8 cellular contexts compared by ENCODE assay signal in the genomic region with DNA sequence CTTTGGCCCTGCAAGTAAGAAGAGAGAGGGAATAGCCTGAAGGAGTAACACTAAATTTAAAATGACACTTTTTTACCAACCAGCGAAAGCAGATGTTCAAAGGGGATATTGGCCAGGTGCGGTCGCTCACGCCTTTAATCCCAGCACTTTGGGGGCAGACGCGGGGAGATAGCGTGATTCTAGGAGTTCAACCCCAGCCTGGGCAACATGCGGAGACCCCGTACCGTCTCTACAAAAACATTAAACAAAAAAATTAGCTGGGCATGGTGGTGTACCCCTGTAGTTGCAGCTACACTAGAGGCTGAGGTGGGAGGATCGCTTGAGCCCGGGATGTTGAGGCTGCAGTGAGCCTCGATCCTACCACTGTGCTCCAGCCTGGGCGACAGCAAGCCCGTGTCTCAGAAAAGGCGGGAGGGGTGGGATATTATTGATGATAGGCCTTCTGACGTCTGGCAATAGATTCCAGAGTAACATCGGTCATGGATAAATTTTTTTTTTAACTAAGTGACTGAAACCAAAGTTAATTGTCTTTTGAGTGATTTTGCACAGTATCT. TPM values are rescaled to one million over a fixed set of nuclear protein-coding genes. Genes with fewer than 3 reads are reported as not detected.
DNase-seq lines count a peak whose midpoint lies in the region; ATAC-seq, FAIRE-seq and TF ChIP-seq lines count a peak whose summit lies in the region.

No MANE protein-coding gene starts in this region.

- H3K27me3 ChIP-seq in GM23248 (replicated peaks; ENCODE audit: insufficient read depth) (no peaks in the 10 kb centered on the region), GM12878 (replicated peaks in 1 of 2; ENCODE audit: control insufficient read depth in 2 of 2, insufficient read depth in 2 of 2, low read length in 1 of 2) (no peaks in the 10 kb centered on the region), lower lobe of right lung (ENCODE audit: low read depth) (no peaks in the 10 kb centered on the region)

- ATAC-seq in GM12878 (peak; percentile 5), lower lobe of right lung (no peak), HG03571 (IDR thresholded peaks at IDR 0.05; ENCODE audit: unreplicated experiment) (no peak), GM18517 (IDR thresholded peaks at IDR 0.05; ENCODE audit: unreplicated experiment) (no peak)

- peak overlapping the region; percentile 96 for H3K9ac ChIP-seq in GM23248
- peak overlapping the region; percentile 98 for H3K9ac ChIP-seq in GM12878 (ENCODE audit: control insufficient read depth, insufficient read depth, low read length)

- TF ChIP-seq RAD21 in GM12878 (IDR thresholded peaks at IDR 0.05; ENCODE audit: insufficient read depth, low read depth, low read length): no peak

- RAD21 ChIA-PET in GM12878 (lab: Charles Lee; ENCODE audit: unreplicated experiment): interaction anchor here (1.0 to 8.3 kb wide), 13 partner anchors 10 to 177 kb away, joined by 3 to 73 read pairs (median 12); partner anchors contain the start of gene PCF11

- CTCF ChIA-PET in GM12878 (lab: Yijun Ruan, JAX): interaction anchor here (2.0 to 2.7 kb wide), 4 partner anchors 10 to 205 kb away, joined by 5 to 11 read pairs (median 10); no protein-coding TSS in a partner anchor

- no peaks in the 10 kb centered on the region for H3K9me3 ChIP-seq in GM23248 (ENCODE audit: low read depth)
- H3K9me3 ChIP-seq in GM12878 (replicated peaks; ENCODE audit: control insufficient read depth, insufficient read depth, low read length): no peaks in the 10 kb centered on the region
- no peaks in the 10 kb centered on the region for H3K9me3 ChIP-seq in lower lobe of right lung

- DNase-seq in GM23248 (peak; percentile 26), GM12878 (ENCODE audit: low read depth, low spot score) (no peak), lower lobe of right lung (no peak), NCI-H524 treated with DMSO at 0.1 percent for 48 hours (lab: John Stamatoyannopoulos, UW) (no peak)
- no peak for DNase-seq in activated effector memory CD4-positive, alpha-beta T cell treated with Interleukin-2 at 50 U/mL for 16 hours

- H3K4me1 ChIP-seq in GM23248 (ENCODE audit: insufficient read depth) (peaks cover 26% of the 10 kb centered on the region), GM12878 (ENCODE audit: control insufficient read depth, insufficient read depth, low read length) (peaks cover 12% of the 10 kb centered on the region), lower lobe of right lung (peaks cover 45% of the 10 kb centered on the region)

- H4K20me1 ChIP-seq in GM23248 (ENCODE audit: insufficient read depth): no peaks in the 10 kb centered on the region
- H4K20me1 ChIP-seq in GM12878 (ENCODE audit: control insufficient read depth, insufficient read depth): no peaks in the 10 kb centered on the region

- TF ChIP-seq EP300 in GM12878 (IDR thresholded peaks at IDR 0.05; ENCODE audit: borderline replicate concordance in 1 of 2, control insufficient read depth in 1 of 2, low read depth in 2 of 2, low read length in 2 of 2): no peak

- no peaks in the 10 kb centered on the region for H3K9me2 ChIP-seq in GM23248 (ENCODE audit: insufficient read depth)

- peaks cover 81% of the 10 kb centered on the region for H3K79me2 ChIP-seq in GM23248 (ENCODE audit: insufficient read depth)
- peaks cover 70% of the 10 kb centered on the region for H3K79me2 ChIP-seq in GM12878 (ENCODE audit: control insufficient read depth, insufficient read depth, low read length)

- in situ Hi-C loops in GM23248 (cut with MboI) (no loop called here), GM12878 (cut with MboI) (loop anchor here (5.0 to 10.0 kb wide), 2 partner anchors 85 to 168 kb away; partner anchors contain the start of genes DDIAS, PCF11 and PRCP)

- H2AFZ ChIP-seq in GM23248: peak overlapping the region; percentile 80
- no peak overlapping the region for H2AFZ ChIP-seq in GM12878 (ENCODE audit: control insufficient read depth, low read depth, low read length)

- H3K36me3 ChIP-seq in GM23248 (ENCODE audit: low read depth) (peaks cover 27% of the 10 kb centered on the region; the same call in 1 of the 2 replicates), GM12878 (ENCODE audit: control insufficient read depth in 2 of 2, insufficient read depth in 2 of 2, low read length in 1 of 2) (peaks cover 0 to 8% of the 10 kb centered on the region in 2 experiments; a peak in 2 of 4 replicates), lower lobe of right lung (peaks cover 22% of the 10 kb centered on the region)

- TF ChIP-seq CTCF in 22Rv1 (IDR thresholded peaks at IDR 0.05): no peak
- TF ChIP-seq CTCF in GM12878 (IDR thresholded peaks at IDR 0.05 in 2 of 3, conservative IDR thresholded peaks at IDR 0.05 in 1 of 3; ENCODE audit: control insufficient read depth in 2 of 3, extremely low read depth in 1 of 3, insufficient read depth in 1 of 3, low read depth in 3 of 3, low read length in 3 of 3): no peak
- no peak for TF ChIP-seq CTCF in lower lobe of right lung (IDR thresholded peaks at IDR 0.05)

- no TSS peak for BruUV-seq in GM12878 (replicated peaks; lab: Mats Ljungman, UMichigan)

- H3F3A ChIP-seq in GM23248 (ENCODE audit: insufficient read depth): peaks cover 22% of the 10 kb centered on the region

- peak; percentile 50 for TF ChIP-seq POLR2A in GM12878 (IDR thresholded peaks at IDR 0.05; ENCODE audit: low read depth, low read length)

- no peak for FAIRE-seq in GM12878 (lab: Jason Lieb, UNC)

- H3K4me3 ChIP-seq in GM23248 (peak overlapping the region; percentile 94), GM12878 (peak overlapping the region; percentile 97), lower lobe of right lung (peak overlapping the region; percentile 79)

- intact Hi-C loops in GM12878 (cut with micrococcal nuclease; ENCODE audit: unreplicated experiment) (loop anchor here (2.0 kb wide), 1 partner anchor 84 kb away; the partner anchor contains the start of gene PCF11), lower lobe of right lung (cut with DNase I) (no loop called here)

- H3K4me2 ChIP-seq in GM23248 (ENCODE audit: unreplicated experiment): peak overlapping the region; percentile 86
- H3K4me2 ChIP-seq in GM12878 (ENCODE audit: control insufficient read depth, insufficient read depth): peak overlapping the region; percentile 70

- POLR2A ChIA-PET in GM12878 (lab: Charles Lee): interaction anchor here (1.1 to 12.1 kb wide), 7 partner anchors 10 to 172 kb away, joined by 3 to 142 read pairs (median 11); partner anchors contain the start of genes DDIAS, PCF11 and PRCP

- SMC1A ChIA-PET in GM12878 (lab: Charles Lee; ENCODE audit: uncharacterized antibody, unreplicated experiment): interaction anchor here (0.9 to 6.3 kb wide), 22 partner anchors 10 to 177 kb away, joined by 3 to 48 read pairs (median 5); partner anchors contain the start of genes DDIAS, PCF11 and PRCP

- H3K27ac ChIP-seq in 22Rv1: peak overlapping the region; percentile 76
- H3K27ac ChIP-seq in GM23248: peak overlapping the region; percentile 84
- peak overlapping the region; percentile 92 for H3K27ac ChIP-seq in GM12878 (ENCODE audit: control insufficient read depth, insufficient read depth)
- peak overlapping the region; percentile 94 for H3K27ac ChIP-seq in lower lobe of right lung

- 1 to 2% methylated on average over 18 of the region's 18 CpGs for WGBS in GM23248 (ENCODE audit: low coverage in 1 of 2, low lambda C conversion rate in 2 of 2, missing lambda C conversion rate in 2 of 2), 2 experiments
- 1% methylated on average over 18 of the region's 18 CpGs for WGBS in GM12878 (ENCODE audit: insufficient coverage, insufficient replicate concordance, low lambda C conversion rate, missing lambda C conversion rate)

TF ChIP-seq in GM12878, 131 proteins besides CTCF, POLR2A, EP300 and RAD21 (continues in another document):
- TF ChIP-seq SP1 (IDR thresholded peaks at IDR 0.05; ENCODE audit: low read depth, low read length) (no peak), SPI1 (IDR thresholded peaks at IDR 0.05; ENCODE audit: borderline replicate concordance, insufficient read depth, low read depth, low read length) (no peak)
- TF ChIP-seq, protein P1, sequence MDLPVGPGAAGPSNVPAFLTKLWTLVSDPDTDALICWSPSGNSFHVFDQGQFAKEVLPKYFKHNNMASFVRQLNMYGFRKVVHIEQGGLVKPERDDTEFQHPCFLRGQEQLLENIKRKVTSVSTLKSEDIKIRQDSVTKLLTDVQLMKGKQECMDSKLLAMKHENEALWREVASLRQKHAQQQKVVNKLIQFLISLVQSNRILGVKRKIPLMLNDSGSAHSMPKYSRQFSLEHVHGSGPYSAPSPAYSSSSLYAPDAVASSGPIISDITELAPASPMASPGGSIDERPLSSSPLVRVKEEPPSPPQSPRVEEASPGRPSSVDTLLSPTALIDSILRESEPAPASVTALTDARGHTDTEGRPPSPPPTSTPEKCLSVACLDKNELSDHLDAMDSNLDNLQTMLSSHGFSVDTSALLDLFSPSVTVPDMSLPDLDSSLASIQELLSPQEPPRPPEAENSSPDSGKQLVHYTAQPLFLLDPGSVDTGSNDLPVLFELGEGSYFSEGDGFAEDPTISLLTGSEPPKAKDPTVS (IDR thresholded peaks at IDR 0.05; ENCODE audit: low read depth, low read length): no peak

RNA-seq across cellular contexts. Expression of gene RAB30, which starts 1.1 kb away (rescaled TPM):
- total RNA-seq in GM23248 (2014; rRNA removed; shearing (Covaris generic)): 9.7 and 10.6 TPM in 2 replicates
- polyA plus RNA-seq in GM23248 (2016; fragmentation: Nextera tagmentation; extraction: Ambion mirVana) (12.1 and 14.0 TPM in 2 replicates), GM12878 (2011; rRNA removed) (23.0 and 26.7 TPM in 2 replicates), GM12878 (2014; fragmentation: Illumina TruSeq; extraction: Trizol) (22.5 and 32.9 TPM in 2 replicates), GM12878 (2014; fragmentation: Nextera tagmentation; extraction: Ambion mirVana) (10 to 100 TPM in 1 of 2 experiments, 1 to 10 TPM in 1; 9.8 to 14.2 TPM), GM12878 (2014; rRNA removed) (8.0 and 11.7 TPM in 2 replicates), GM12878 (2016; fragmentation: Nextera tagmentation; extraction: Ambion mirVana) (10 to 100 TPM; 22.2 TPM)
- total RNA-seq in GM12878 (2013; cell fraction: nucleolus; rRNA removed): 49.2 and 55.3 TPM in 2 replicates
- total RNA-seq in GM12878 (2014; rRNA removed) (13.0 and 14.2 TPM in 2 replicates), GM12878 (2014; rRNA removed; fragmentation: Illumina TruSeq; extraction: Trizol) (15.2 and 16.1 TPM in 2 replicates), GM12878 (2021) (23.9 and 24.8 TPM in 2 replicates), lower lobe of right lung (15.5 TPM)
- 39.6 TPM for polyA plus RNA-seq in GM12878 (2011; ENCODE audit: low read depth)
- 9.5 and 13.4 TPM in 2 replicates for polyA plus RNA-seq in GM12878 (2011; cell fraction: cytosol; rRNA removed)
- polyA plus RNA-seq in GM12878 (2011; cell fraction: nucleus; rRNA removed): 13.5 and 14.2 TPM in 2 replicates
- 19.1 and 30.2 TPM in 2 replicates for polyA plus RNA-seq in GM12878 (2012)
- polyA minus RNA-seq in GM12878 (2011; rRNA and poly(A)+ RNA removed): 14.5 and 29.4 TPM in 2 replicates
- polyA minus RNA-seq in GM12878 (2011; cell fraction: cytosol; rRNA and poly(A)+ RNA removed): 6.9 and 11.0 TPM in 2 replicates
- polyA minus RNA-seq in GM12878 (2011; cell fraction: nucleus; rRNA and poly(A)+ RNA removed): 11.6 and 16.6 TPM in 2 replicates
